Comparison of ENCODE assay signal across 17 cellular contexts in the genomic region with DNA sequence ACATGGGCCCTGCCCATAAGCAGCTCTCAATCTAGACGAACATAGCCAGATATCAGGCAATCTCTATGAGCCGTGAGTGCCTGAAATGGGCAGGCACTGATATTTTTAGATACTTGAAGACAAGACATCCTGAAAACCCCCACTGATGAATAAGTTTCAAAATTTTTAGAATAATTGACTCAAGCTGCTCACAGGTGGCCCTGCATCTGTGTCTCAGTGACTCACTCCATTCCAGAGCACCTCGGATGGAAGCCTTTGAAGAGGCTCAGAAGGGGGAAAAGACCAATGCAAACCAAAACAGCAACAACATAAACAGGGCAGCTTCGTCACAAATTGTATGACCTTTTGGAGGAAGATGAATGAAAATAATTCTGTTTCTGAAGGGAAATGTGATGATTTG.
"Had no signal": no experiment of that assay in that cellular context is flagged by ENCODE, and none has a peak within 500 bp of the region (broad histone marks: within the 10 kb centered on the region; RNA-seq: fewer than 3 reads in every experiment).

No MANE protein-coding gene starts in this region.

- H3K27me3 ChIP-seq: colonic mucosa, esophagus squamous epithelium, gastrocnemius medialis, heart right ventricle, stomach, testis, upper lobe of right lung had no signal

- H3K4me2 ChIP-seq: smooth muscle cell had no signal

- ATAC-seq: gastrocnemius medialis, heart right ventricle, left colon, lower lobe of right lung, right cardiac atrium, upper lobe of right lung had no signal

- H3K36me3 ChIP-seq: colonic mucosa, esophagus squamous epithelium, gastrocnemius medialis, heart right ventricle, lower lobe of right lung, stomach, upper lobe of right lung, WERI-Rb-1 had no signal

- H3K4me1 ChIP-seq: colonic mucosa, esophagus squamous epithelium, gastrocnemius medialis, heart right ventricle, lower lobe of right lung, stomach, testis, upper lobe of right lung had no signal

- H3K9me3 ChIP-seq: colonic mucosa, testis had no signal

- H3K4me3 ChIP-seq: colonic mucosa, esophagus squamous epithelium, gastrocnemius medialis, heart right ventricle, lower lobe of right lung, smooth muscle cell, stomach, testis, upper lobe of right lung had no signal

- H3K27ac ChIP-seq: colonic mucosa, esophagus squamous epithelium, gastrocnemius medialis, heart right ventricle, lower lobe of right lung, stomach, testis, upper lobe of right lung, WERI-Rb-1 had no signal

- DNase-seq: activated CD4-positive, alpha-beta memory T cell treated with anti-CD3 and anti-CD28 coated beads for 36 hours; activated naive CD4-positive, alpha-beta T cell treated with anti-CD3 and anti-CD28 coated beads, Interleukin-2, amount 10 ng/mL, durations not matched to agents 7 days and 5 days; activated T-cell treated with anti-CD3 and anti-CD28 coated beads, Interleukin-2, amount 50 U/mL, for 24 hours; caudate nucleus; colonic mucosa; esophagus squamous epithelium; gastrocnemius medialis; heart right ventricle; left colon; lower lobe of right lung; midbrain; right cardiac atrium; stomach; testis; upper lobe of right lung; WERI-Rb-1 had no signal
